ENCODE assay signal across 8 cellular contexts in the genomic region with DNA sequence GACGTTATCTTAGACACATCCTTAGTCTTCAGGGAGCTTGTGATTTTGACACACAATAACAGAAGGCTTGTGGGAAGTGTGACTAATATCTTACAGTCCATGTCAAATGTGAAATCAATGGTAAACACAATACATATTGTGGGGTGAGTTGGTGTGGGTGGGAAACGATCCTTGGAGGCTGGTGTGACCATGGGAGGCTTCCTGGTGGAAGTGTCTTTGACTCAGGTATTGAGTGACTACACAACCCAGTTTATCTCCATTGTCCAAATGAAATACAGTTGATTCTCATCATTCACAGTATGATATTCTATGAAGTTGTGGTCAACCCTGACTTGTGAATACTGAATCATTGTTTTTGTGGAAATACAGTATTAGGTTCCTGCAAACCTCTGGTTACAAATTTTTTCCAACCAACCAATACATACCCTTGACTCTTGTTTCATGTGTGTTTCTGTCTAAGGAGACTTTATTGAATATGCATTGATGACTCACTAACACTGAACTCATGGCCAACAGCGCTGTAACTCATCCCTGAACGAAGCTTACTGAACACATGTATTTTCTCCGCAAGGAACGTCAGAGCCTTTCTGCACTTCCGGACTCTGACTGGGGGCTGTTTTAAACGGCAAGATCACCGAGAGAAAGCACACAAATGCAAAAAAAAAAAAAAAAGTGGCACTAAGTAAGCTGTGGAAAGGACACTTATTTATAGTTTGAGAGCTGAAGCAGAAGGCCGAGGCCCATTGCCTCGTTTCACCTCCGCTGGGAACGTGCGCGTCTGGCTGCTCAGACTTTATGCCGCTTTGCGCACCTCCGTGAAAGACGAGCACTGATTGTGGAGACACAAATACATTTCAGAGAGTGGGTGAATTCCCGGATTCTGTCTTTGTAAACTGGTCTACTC. TPM values are rescaled to one million over a fixed set of nuclear protein-coding genes. Genes with fewer than 3 reads are reported as not detected.
DNase-seq lines count a peak whose midpoint lies in the region; FAIRE-seq and TF ChIP-seq lines count a peak whose summit lies in the region.

No MANE protein-coding gene starts in this region.

- no peaks in the 10 kb centered on the region for H3K9me3 Mint-ChIP-seq in T-helper 2 cell treated with Interferon-gamma antibody and Interleukin-4, amounts not matched to agents 5 μg/mL and 100 μg/mL, for 36 hours

- no peaks in the 10 kb centered on the region for H3K9me3 ChIP-seq in fibroblast of lung (ENCODE audit: control insufficient read depth, insufficient read depth, low read depth, low read length)
- H3K9me3 ChIP-seq in small intestine (ENCODE audit: control insufficient read depth, low read depth) = no peaks in the 10 kb centered on the region

- H3K4me2 ChIP-seq in fibroblast of lung (ENCODE audit: extremely low read depth, insufficient read depth, low read length) = no peak overlapping the region

- H3K79me2 ChIP-seq in fibroblast of lung (ENCODE audit: control insufficient read depth, insufficient read depth, low read length) = no peaks in the 10 kb centered on the region

- no peak for TF ChIP-seq CTCF in fibroblast of lung (conservative IDR thresholded peaks at IDR 0.05 in 1 of 2, IDR thresholded peaks at IDR 0.05 in 1 of 2; ENCODE audit: low read depth in 1 of 2, low read length in 2 of 2)

- H3K36me3 ChIP-seq in fibroblast of lung (ENCODE audit: control insufficient read depth, insufficient read depth, low read length) (no peaks in the 10 kb centered on the region), small intestine (ENCODE audit: control insufficient read depth in 2 of 2, insufficient read depth in 2 of 2, low read length in 2 of 2) (no peaks in the 10 kb centered on the region)

- H3K27ac Mint-ChIP-seq in T-helper 2 cell treated with Interferon-gamma antibody and Interleukin-4, amounts not matched to agents 5 μg/mL and 100 μg/mL, for 36 hours = no peak overlapping the region

- H3K4me3 ChIP-seq in fibroblast of lung (replicated peaks in 1 of 4; ENCODE audit: control extremely low read depth in 1 of 4, insufficient read depth in 1 of 4, low read depth in 3 of 4, low read length in 4 of 4) = no peak overlapping the region
- no peak overlapping the region for H3K4me3 ChIP-seq in small intestine (ENCODE audit: low read depth in 1 of 2, low read length in 2 of 2)

- H3K27me3 Mint-ChIP-seq in T-helper 2 cell treated with Interferon-gamma antibody and Interleukin-4, amounts not matched to agents 5 μg/mL and 100 μg/mL, for 36 hours (ENCODE audit: low read depth) = no peaks in the 10 kb centered on the region

- no peaks in the 10 kb centered on the region for H4K20me1 ChIP-seq in fibroblast of lung (ENCODE audit: control insufficient read depth, extremely low read depth, insufficient read depth, low read length)

- no peak overlapping the region for H3K4me3 Mint-ChIP-seq in T-helper 2 cell treated with Interferon-gamma antibody and Interleukin-4, amounts not matched to agents 5 μg/mL and 100 μg/mL, for 36 hours

- H3K4me1 Mint-ChIP-seq in T-helper 2 cell treated with Interferon-gamma antibody and Interleukin-4, amounts not matched to agents 5 μg/mL and 100 μg/mL, for 36 hours (ENCODE audit: low read depth) = peaks cover 15% of the 10 kb centered on the region

- H3K4me1 ChIP-seq in fibroblast of lung (ENCODE audit: control insufficient read depth, extremely low read depth, insufficient read depth, low read length) (peaks cover 9% of the 10 kb centered on the region), small intestine (ENCODE audit: control insufficient read depth in 2 of 2, insufficient read depth in 1 of 2, low read depth in 1 of 2, low read length in 1 of 2) (peaks cover 1 to 2% of the 10 kb centered on the region in 2 donors)

- DNase-seq in activated CD4-positive, alpha-beta T cell treated with anti-CD3 and anti-CD28 coated beads, Interleukin-2, amount 50 U/mL, for 48 hours = peak; percentile 59 to 70
- no peak for DNase-seq in activated CD4-positive, alpha-beta T cell treated with anti-CD3 and anti-CD28 coated beads, Interleukin-2, amount 50 U/mL, for 1 hour
- peak; percentile 77 for DNase-seq in T-helper 2 cell treated with Interferon-gamma antibody and Interleukin-4, amounts not matched to agents 5 μg/mL and 100 μg/mL, for 36 hours (ENCODE audit: low spot score)
- DNase-seq in fibroblast of lung (ENCODE audit: low read depth in 2 of 2) = peak; percentile 27 to 88
- peak; percentile 25 for DNase-seq in stimulated activated CD8-positive, alpha-beta memory T cell treated with anti-CD3 and anti-CD28 coated beads, Interleukin-12 subunit alpha, Interleukin-12 subunit beta, amount 100 ng/mL, for 24 hours (ENCODE audit: extremely low read depth)
- no peak for DNase-seq in superior temporal gyrus (ENCODE audit: extremely low spot score)
- DNase-seq in small intestine = no peak
- DNase-seq in DMS114 treated with DMSO at 0.1 percent for 48 hours (lab: John Stamatoyannopoulos, UW; ENCODE audit: unreplicated experiment) = no peak

- 83 to 87% (median 83%) methylated on average over 20 of the region's 20 CpGs for WGBS in small intestine, 3 donors

- no peak overlapping the region for H2AFZ ChIP-seq in fibroblast of lung (ENCODE audit: low read length)

- H3K9ac ChIP-seq in fibroblast of lung (ENCODE audit: insufficient read depth, low read length) = no peak overlapping the region

- no peaks in the 10 kb centered on the region for H3K36me3 Mint-ChIP-seq in T-helper 2 cell treated with Interferon-gamma antibody and Interleukin-4, amounts not matched to agents 5 μg/mL and 100 μg/mL, for 36 hours (ENCODE audit: low read depth)

- no peaks in the 10 kb centered on the region for H3K27me3 ChIP-seq in fibroblast of lung (ENCODE audit: control insufficient read depth, insufficient read depth, low read length)
- H3K27me3 ChIP-seq in small intestine (ENCODE audit: control insufficient read depth in 2 of 2, insufficient read depth in 2 of 2, low read length in 2 of 2) = no peaks in the 10 kb centered on the region

- H3K27ac ChIP-seq in fibroblast of lung (ENCODE audit: insufficient read depth, low read length) (no peak overlapping the region), small intestine (ENCODE audit: low read depth in 1 of 2, low read length in 1 of 2) (no peak overlapping the region)

- no peak for FAIRE-seq in small intestine (lab: Jason Lieb, UNC)

RNA-seq across cellular contexts. Expression of gene CLMN, which starts 58.9 kb away (rescaled TPM):
- 0.83 and 1.0 TPM in 2 replicates for total RNA-seq in fibroblast of lung
- polyA plus RNA-seq in fibroblast of lung (0.26 and 2.7 TPM in 2 replicates), small intestine (1 to 10 TPM; 2.9 to 8.2 (median 3.2) TPM)
- polyA plus RNA-seq in fibroblast of lung (2012) = 0.38 and 3.5 TPM in 2 replicates
- 1.8 TPM in 1 of 2 replicates, not detected in the other for polyA minus RNA-seq in fibroblast of lung (ENCODE audit: low replicate concordance)

Comparison
In these comparisons a context has a peak if more than half of its experiments do, and no peak if none do; other contexts are left out.
1. DNase-seq: peak in activated CD4-positive, alpha-beta T cell treated with anti-CD3 and anti-CD28 coated beads, Interleukin-2, amount 50 U/mL, for 48 hours (2 of 2), T-helper 2 cell treated with Interferon-gamma antibody and Interleukin-4, amounts not matched to agents 5 μg/mL and 100 μg/mL, for 36 hours (single experiment), fibroblast of lung (2 of 2) and stimulated activated CD8-positive, alpha-beta memory T cell treated with anti-CD3 and anti-CD28 coated beads, Interleukin-12 subunit alpha, Interleukin-12 subunit beta, amount 100 ng/mL, for 24 hours (single experiment); none in activated CD4-positive, alpha-beta T cell treated with anti-CD3 and anti-CD28 coated beads, Interleukin-2, amount 50 U/mL, for 1 hour (single experiment), superior temporal gyrus (single experiment), small intestine (single experiment) and DMS114 treated with DMSO at 0.1 percent for 48 hours (single experiment).